Comparison of ENCODE assay signal across 8 cellular contexts in the genomic region with DNA sequence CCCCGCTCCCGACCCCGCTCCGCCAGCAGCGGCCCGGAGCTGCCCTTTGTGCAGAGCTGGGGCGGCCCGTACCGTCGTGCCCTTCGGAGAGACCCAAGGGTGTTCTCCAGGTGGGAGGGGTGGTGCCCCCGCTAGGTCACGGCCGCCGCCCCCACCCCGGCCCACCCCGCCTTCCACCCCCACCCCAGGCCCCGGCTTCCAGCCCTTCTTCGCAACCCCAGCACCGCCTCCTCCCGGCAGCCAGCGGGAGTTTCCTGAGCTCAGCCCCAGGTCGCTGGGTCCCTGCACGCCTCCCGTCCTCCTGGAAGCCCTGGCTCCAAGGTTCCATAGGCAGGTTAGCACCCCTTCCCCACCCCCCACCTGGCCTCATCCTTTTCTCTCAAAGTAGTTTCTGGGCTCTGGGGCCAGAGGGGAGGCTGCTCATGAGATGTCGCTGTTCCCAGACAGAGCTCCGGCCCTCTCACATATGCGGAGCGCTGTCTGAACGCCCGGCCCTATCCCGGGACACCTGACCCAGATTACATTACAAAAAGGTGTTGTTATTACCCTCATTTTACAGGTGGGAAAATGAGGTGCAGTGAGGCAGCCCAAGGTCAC. TPM values are rescaled to one million over a fixed set of nuclear protein-coding genes. Genes with fewer than 3 reads are reported as not detected.
DNase-seq lines count a peak whose midpoint lies in the region; ATAC-seq, FAIRE-seq and TF ChIP-seq lines count a peak whose summit lies in the region.

No MANE protein-coding gene starts in this region.

- H2BK5ac ChIP-seq in H9 (ENCODE audit: insufficient read length, low read length): no peak overlapping the region

- POLR2A ChIA-PET in activated CD4-positive, alpha-beta memory T cell treated with anti-CD3 and anti-CD28 coated beads, Interleukin-2, amount 10 ng/mL, durations not matched to agents 7 days and 5 days (lab: Charles Lee): no interaction called here

- no peaks in the 10 kb centered on the region for H3K79me2 ChIP-seq in H9 (ENCODE audit: insufficient read depth, low read length)

- no peak overlapping the region for H4K8ac ChIP-seq in H9 (replicated peaks; ENCODE audit: insufficient read length, low read depth, low read length)

- peak overlapping the region in 9 of 10 donors; percentile 22 to 58 (median 49) for H3K4me3 ChIP-seq in heart right ventricle

- no peak overlapping the region for H3K4ac ChIP-seq in H9 (ENCODE audit: low read depth, low read length)

- no peak overlapping the region for H3T11ph ChIP-seq in H9 (ENCODE audit: low read length)

- H3K27me3 ChIP-seq in H9 (ENCODE audit: insufficient read depth, low read length) (no peaks in the 10 kb centered on the region), heart right ventricle (peaks cover 0 to 72% (median 18%) of the 10 kb centered on the region in 7 donors)

- peak overlapping the region; percentile 40 for H3K4me2 ChIP-seq in H9 (ENCODE audit: insufficient read depth, insufficient read length, low read length)

- H3K27ac ChIP-seq in H9 (ENCODE audit: insufficient read length, low read depth, low read length) (no peak overlapping the region), heart right ventricle (no peak overlapping the region)

- peak overlapping the region; percentile 62 for H3K4me3 Mint-ChIP-seq in Calu3 (ENCODE audit: low read depth, unreplicated experiment)
- H3K4me3 Mint-ChIP-seq in H9: peak overlapping the region; percentile 49 to 75
- peak overlapping the region; percentile 54 for H3K4me3 Mint-ChIP-seq in activated CD4-positive, alpha-beta memory T cell treated with anti-CD3 and anti-CD28 coated beads, Interleukin-2, amount 10 ng/mL, durations not matched to agents 7 days and 5 days

- no peak for ATAC-seq in heart right ventricle
- ATAC-seq in esophagus mucosa: no peak

- TF ChIP-seq CTCF in Calu3 (IDR thresholded peaks at IDR 0.05; ENCODE audit: unreplicated experiment) (no peak), H9 (conservative IDR thresholded peaks at IDR 0.05) (peak; percentile 65), heart right ventricle (IDR thresholded peaks at IDR 0.05) (peak in 5 of 9 donors; percentile 13 to 41 (median 19))

- WGBS in H9 (ENCODE audit: extremely low coverage, insufficient read length, low lambda C conversion rate): no CpG with 5 or more reads among the region's 32 CpGs
- 24 to 58% methylated on average over 10 to 32 of the region's 32 CpGs for WGBS in heart right ventricle, 2 donors

- H3K27ac Mint-ChIP-seq in Calu3 (ENCODE audit: unreplicated experiment) (no peak overlapping the region), H9 (no peak overlapping the region; a peak in 1 of 7 replicates)
- no peak overlapping the region for H3K27ac Mint-ChIP-seq in activated CD4-positive, alpha-beta memory T cell treated with anti-CD3 and anti-CD28 coated beads, Interleukin-2, amount 10 ng/mL, durations not matched to agents 7 days and 5 days

- peaks cover 10% of the 10 kb centered on the region for H3K36me3 Mint-ChIP-seq in Calu3 (ENCODE audit: insufficient read depth, unreplicated experiment)
- H3K36me3 Mint-ChIP-seq in H9 (ENCODE audit: insufficient read depth in 1 of 3, low read depth in 3 of 3): no peaks in the 10 kb centered on the region
- no peaks in the 10 kb centered on the region for H3K36me3 Mint-ChIP-seq in activated CD4-positive, alpha-beta memory T cell treated with anti-CD3 and anti-CD28 coated beads, Interleukin-2, amount 10 ng/mL, durations not matched to agents 7 days and 5 days (ENCODE audit: low read depth)

- H3K36me3 ChIP-seq in heart right ventricle: no peaks in the 10 kb centered on the region

- peaks cover 14% of the 10 kb centered on the region for H3K4me1 Mint-ChIP-seq in Calu3 (ENCODE audit: low read depth, unreplicated experiment)
- peaks cover 13 to 28% of the 10 kb centered on the region in 2 experiments for H3K4me1 Mint-ChIP-seq in H9
- H3K4me1 Mint-ChIP-seq in activated CD4-positive, alpha-beta memory T cell treated with anti-CD3 and anti-CD28 coated beads, Interleukin-2, amount 10 ng/mL, durations not matched to agents 7 days and 5 days: peaks cover 6% of the 10 kb centered on the region

- no peak overlapping the region for H4K91ac ChIP-seq in H9 (ENCODE audit: insufficient read length, low read depth, low read length)

- no peak overlapping the region for H3K9ac ChIP-seq in H9 (ENCODE audit: extremely low read depth, insufficient read length, low read length)

- no peak for FAIRE-seq in GM19239 (lab: Jason Lieb, UNC)

- peaks cover 3% of the 10 kb centered on the region for H3K23me2 ChIP-seq in H9 (ENCODE audit: insufficient read length, low read depth, low read length, poor library complexity, severe bottlenecking)

- peak; percentile 75 for DNase-seq in Calu3
- peak; percentile 86 for DNase-seq in H9
- DNase-seq in activated CD4-positive, alpha-beta memory T cell treated with anti-CD3 and anti-CD28 coated beads, Interleukin-2, amount 10 ng/mL, durations not matched to agents 7 days and 5 days: peak; percentile 39
- DNase-seq in heart right ventricle: no peak
- DNase-seq in stimulated activated CD4-positive, alpha-beta T cell treated with anti-CD3 and anti-CD28 coated beads, Interleukin-4, amount 100 ng/mL, for 24 hours: peak; percentile 16
- DNase-seq in globus pallidus (ENCODE audit: low spot score): no peak
- no peak for DNase-seq in GM19239 (ENCODE audit: insufficient read length, low spot score)

- H3K79me1 ChIP-seq in H9 (ENCODE audit: insufficient read depth, low read depth, low read length, poor library complexity, severe bottlenecking): no peaks in the 10 kb centered on the region

- no peak overlapping the region for H2AFZ ChIP-seq in H9 (ENCODE audit: low read length)

- H2AK5ac ChIP-seq in H9 (ENCODE audit: insufficient read length, low read length): no peak overlapping the region

- H3K14ac ChIP-seq in H9 (ENCODE audit: insufficient read depth, low read length): no peak overlapping the region

- CTCF ChIA-PET in Calu3 (lab: Charles Lee): interaction anchor here (0.6 to 1.4 kb wide), 8 partner anchors 9 to 47 kb away, joined by 3 to 20 read pairs (median 6); a partner anchor contains a TSS
- CTCF ChIA-PET in activated CD4-positive, alpha-beta memory T cell treated with anti-CD3 and anti-CD28 coated beads, Interleukin-2, amount 10 ng/mL, durations not matched to agents 7 days and 5 days (lab: Charles Lee): interaction anchor here (0.6 to 1.0 kb wide), 2 partner anchors 40 to 442 kb away, joined by 3 read pairs; no protein-coding TSS in a partner anchor

- no TSS peak for BruUV-seq in Calu3 (replicated peaks; lab: Mats Ljungman, UMichigan)

- no peak overlapping the region for H2BK12ac ChIP-seq in H9 (ENCODE audit: insufficient read length, low read depth, low read length)

- H3K9me3 Mint-ChIP-seq in Calu3 (ENCODE audit: low read depth, unreplicated experiment) (no peaks in the 10 kb centered on the region), H9 (no peaks in the 10 kb centered on the region)
- no peaks in the 10 kb centered on the region for H3K9me3 Mint-ChIP-seq in activated CD4-positive, alpha-beta memory T cell treated with anti-CD3 and anti-CD28 coated beads, Interleukin-2, amount 10 ng/mL, durations not matched to agents 7 days and 5 days

- H3K9me3 ChIP-seq in H9 (ENCODE audit: control insufficient read depth, low read depth, low read length) (no peaks in the 10 kb centered on the region), heart right ventricle (no peaks in the 10 kb centered on the region)

- H2BK15ac ChIP-seq in H9 (ENCODE audit: low read depth, low read length): no peak overlapping the region

- H3K23ac ChIP-seq in H9 (ENCODE audit: insufficient read length, low read depth, low read length): no peak overlapping the region

- no peak overlapping the region for H2BK120ac ChIP-seq in H9 (ENCODE audit: low read depth, low read length, poor library complexity, severe bottlenecking)

- H4K5ac ChIP-seq in H9 (ENCODE audit: insufficient read length, low read depth, low read length): no peak overlapping the region

- H3K56ac ChIP-seq in H9 (ENCODE audit: insufficient read length, low read depth, low read length): no peak overlapping the region

- H3K4me1 ChIP-seq in H9 (ENCODE audit: insufficient read depth, low read length) (no peaks in the 10 kb centered on the region; the same call in 1 of the 2 replicates), heart right ventricle (peaks cover 2 to 19% (median 11%) of the 10 kb centered on the region in 9 donors)

- no peaks in the 10 kb centered on the region for H4K20me1 ChIP-seq in H9 (ENCODE audit: control insufficient read depth, insufficient read depth, insufficient read length)

- intact Hi-C loops in Calu3 (cut with micrococcal nuclease; ENCODE audit: unreplicated experiment) (no loop called here), heart right ventricle (cut with DNase I) (loop anchor here in 1 of 10 donors (5.0 kb wide), 1 partner anchor 39 kb away; no protein-coding TSS in a partner anchor)

- H3K27me3 Mint-ChIP-seq in Calu3 (ENCODE audit: unreplicated experiment): no peaks in the 10 kb centered on the region
- H3K27me3 Mint-ChIP-seq in H9 (ENCODE audit: low read depth): peaks cover 15% of the 10 kb centered on the region
- peaks cover 18% of the 10 kb centered on the region for H3K27me3 Mint-ChIP-seq in activated CD4-positive, alpha-beta memory T cell treated with anti-CD3 and anti-CD28 coated beads, Interleukin-2, amount 10 ng/mL, durations not matched to agents 7 days and 5 days

- no peak overlapping the region for H3K18ac ChIP-seq in H9 (ENCODE audit: insufficient read length, low read depth, low read length)

- H2BK20ac ChIP-seq in H9 (ENCODE audit: low read depth, low read length, poor library complexity, severe bottlenecking): no peak overlapping the region

RNA-seq across cellular contexts. Expression of a gene that starts 25.2 kb away (rescaled TPM):
- total RNA-seq in Calu3 (2022) (34.3 and 47.5 TPM in 2 replicates), H9 (2021) (75.7 and 81.2 TPM in 2 replicates), heart right ventricle (1 to 10 TPM; 1.2 to 5.3 (median 2.4) TPM), esophagus mucosa (150 TPM)
- total RNA-seq in activated CD4-positive, alpha-beta memory T cell treated with anti-CD3 and anti-CD28 coated beads, Interleukin-2, amount 10 ng/mL, durations not matched to agents 7 days and 5 days: under 1 TPM; 0.18 to 0.45 TPM
- 1 to 10 TPM; 1.3 to 6.6 TPM for polyA plus RNA-seq in heart right ventricle

RNA-seq across cellular contexts. Expression of a gene that starts 46.5 kb away (rescaled TPM):
- total RNA-seq in Calu3 (2022) (89.6 and 95.9 TPM in 2 replicates), H9 (2021) (150 and 156 TPM in 2 replicates), heart right ventricle (10 to 100 TPM in 2 of 10 donors, 1 to 10 TPM in 8; 2.3 to 15.6 (median 3.9) TPM), esophagus mucosa (34.4 TPM)
- total RNA-seq in activated CD4-positive, alpha-beta memory T cell treated with anti-CD3 and anti-CD28 coated beads, Interleukin-2, amount 10 ng/mL, durations not matched to agents 7 days and 5 days: 100 to 1,000 TPM; 213 TPM
- polyA plus RNA-seq in heart right ventricle: 10 to 100 TPM in 1 of 2 donors, 1 to 10 TPM in 1; 6.0 to 16.2 TPM

RNA-seq across cellular contexts. Expression of a gene that starts 46.7 kb away (rescaled TPM):
- 29.8 and 31.0 TPM in 2 replicates for total RNA-seq in Calu3 (2022)
- 27.3 and 30.4 TPM in 2 replicates for total RNA-seq in H9 (2021)
- total RNA-seq in activated CD4-positive, alpha-beta memory T cell treated with anti-CD3 and anti-CD28 coated beads, Interleukin-2, amount 10 ng/mL, durations not matched to agents 7 days and 5 days: 10 to 100 TPM; 20.4 to 22.3 TPM
- total RNA-seq in heart right ventricle: 10 to 100 TPM; 28.1 to 45.6 (median 34.3) TPM
- polyA plus RNA-seq in heart right ventricle: 10 to 100 TPM; 28.6 to 33.0 TPM
- 25.5 TPM for total RNA-seq in esophagus mucosa

RNA-seq across cellular contexts. Expression of a gene that starts 55.7 kb away (rescaled TPM):
- total RNA-seq in Calu3 (2022): 46.1 and 49.3 TPM in 2 replicates
- total RNA-seq in H9 (2021): 62.7 and 67.0 TPM in 2 replicates
- 100 to 1,000 TPM; 105 to 107 TPM for total RNA-seq in activated CD4-positive, alpha-beta memory T cell treated with anti-CD3 and anti-CD28 coated beads, Interleukin-2, amount 10 ng/mL, durations not matched to agents 7 days and 5 days
- total RNA-seq in heart right ventricle: 10 to 100 TPM; 10.9 to 17.7 (median 12.8) TPM
- polyA plus RNA-seq in heart right ventricle: 10 to 100 TPM; 11.2 to 16.2 TPM
- total RNA-seq in esophagus mucosa: 31.3 TPM

Comparison
In these comparisons a context has a peak if more than half of its experiments do, and no peak if none do; other contexts are left out.
1. DNase-seq: peak in Calu3 (single experiment), H9 (single experiment), activated CD4-positive, alpha-beta memory T cell treated with anti-CD3 and anti-CD28 coated beads, Interleukin-2, amount 10 ng/mL, durations not matched to agents 7 days and 5 days (single experiment) and stimulated activated CD4-positive, alpha-beta T cell treated with anti-CD3 and anti-CD28 coated beads, Interleukin-4, amount 100 ng/mL, for 24 hours (single experiment); none in heart right ventricle (0 of 2), globus pallidus (single experiment) and GM19239 (single experiment).
2. Peak in every context shown above with its lines, with median percentiles within 50 percentile points of each other: H3K4me3 Mint-ChIP-seq.